2 cellular contexts compared by ENCODE assay signal in genomic region chrX:40685352-40685918, GRCh38.
TF ChIP-seq lines count a peak whose summit lies in the region.

No MANE protein-coding gene starts in this region.

TF ChIP-seq in GM23338, 12 proteins besides CTCF, POLR2A, EP300 and RAD21:
- TF ChIP-seq EZH2 (IDR thresholded peaks at IDR 0.05; ENCODE audit: low read depth, unreplicated experiment) (no peak), POLR2AphosphoS5 (IDR thresholded peaks at IDR 0.05; ENCODE audit: low read depth) (no peak), ZNF462 (CRISPR knock-in tag; IDR thresholded peaks at IDR 0.05) (no peak)

TF ChIP-seq in H1, 55 proteins besides CTCF, POLR2A, EP300 and RAD21:
- TF ChIP-seq SRF (IDR thresholded peaks at IDR 0.05; ENCODE audit: low read depth, low read length) (no peak), PHF8 (conservative IDR thresholded peaks at IDR 0.05; ENCODE audit: low read depth, low read length) (no peak), SP2 (IDR thresholded peaks at IDR 0.05; ENCODE audit: low read length) (no peak), BACH1 (IDR thresholded peaks at IDR 0.05; ENCODE audit: low read length) (no peak)
- TF ChIP-seq, protein P1, sequence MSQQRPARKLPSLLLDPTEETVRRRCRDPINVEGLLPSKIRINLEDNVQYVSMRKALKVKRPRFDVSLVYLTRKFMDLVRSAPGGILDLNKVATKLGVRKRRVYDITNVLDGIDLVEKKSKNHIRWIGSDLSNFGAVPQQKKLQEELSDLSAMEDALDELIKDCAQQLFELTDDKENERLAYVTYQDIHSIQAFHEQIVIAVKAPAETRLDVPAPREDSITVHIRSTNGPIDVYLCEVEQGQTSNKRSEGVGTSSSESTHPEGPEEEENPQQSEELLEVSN (IDR thresholded peaks at IDR 0.05): no peak
